ENCODE assay signal across 20 cellular contexts in genomic region chr1:230403442-230403841, GRCh38. TPM values are rescaled to one million over a fixed set of nuclear protein-coding genes. Genes with fewer than 3 reads are reported as not detected.
DNase-seq lines count a peak whose midpoint lies in the region; ATAC-seq and TF ChIP-seq lines count a peak whose summit lies in the region.
"Had no signal": no experiment of that assay in that cellular context is flagged by ENCODE, and none has a peak within 500 bp of the region (broad histone marks: within the 10 kb centered on the region; RNA-seq: fewer than 3 reads in every experiment).

No MANE protein-coding gene starts in this region.

- RAD21 ChIA-PET in HCT116 (lab: Charles Lee; ENCODE audit: low non-redundant PET in 1 of 2, low total read pairs in 2 of 2, uncharacterized antibody in 2 of 2, unreplicated experiment in 2 of 2) = no interaction called here

- H2AFZ ChIP-seq in HCT116 (ENCODE audit: low read depth, low read length, poor library complexity, severe bottlenecking) = no peak overlapping the region

- POLR2A ChIA-PET in HCT116 (lab: Charles Lee) = no interaction called here
- POLR2A ChIA-PET in WTC11 (lab: Charles Lee) = no interaction called here

- no peaks in the 10 kb centered on the region for H4K20me1 ChIP-seq in HCT116 (ENCODE audit: insufficient read depth)

- BruUV-seq in HCT116 (replicated peaks; lab: Mats Ljungman, UMichigan) = no TSS peak

- H3K36me3 ChIP-seq in GM06990 (ENCODE audit: control insufficient read depth, insufficient read depth, low read length) = no peaks in the 10 kb centered on the region
- H3K36me3 ChIP-seq in HCT116 (ENCODE audit: control insufficient read depth in 1 of 2, insufficient read depth in 2 of 2, low read length in 2 of 2) = no peaks in the 10 kb centered on the region

- H3K4me3 ChIP-seq in GM06990 (replicated peaks; ENCODE audit: low read depth, low read length) = no peak overlapping the region
- no peak overlapping the region for H3K4me3 ChIP-seq in HCT116 (replicated peaks in 1 of 2; ENCODE audit: low read depth in 1 of 2, low read length in 2 of 2)
- H3K4me3 ChIP-seq: SK-N-MC had no signal

- 0 out of 2 replicates have a peak, but pooled peaks have one; percentile 11 for TF ChIP-seq RAD21 in HCT116 (IDR thresholded peaks at IDR 0.05; ENCODE audit: low read depth)

- CTCF ChIA-PET in HCT116 (lab: Charles Lee) (no interaction called here), WTC11 (lab: Charles Lee) (interaction anchor here (0.6 to 2.3 kb wide), 15 partner anchors 9 to 179 kb away, joined by 3 to 10 read pairs (median 3); no protein-coding TSS in a partner anchor)

- H3K27ac Mint-ChIP-seq in WTC11 = no peak overlapping the region
- H3K27ac Mint-ChIP-seq: B cell, T-helper 17 cell had no signal

- no peaks in the 10 kb centered on the region for H3K4me1 ChIP-seq in HCT116 (ENCODE audit: control insufficient read depth in 1 of 2, insufficient read depth in 2 of 2, low read length in 2 of 2)

- no peaks in the 10 kb centered on the region for H3K27me3 Mint-ChIP-seq in WTC11 (ENCODE audit: low read depth)

- no peak overlapping the region for H3K9ac ChIP-seq in HCT116 (ENCODE audit: low read length)

- peak; percentile 8 for TF ChIP-seq CTCF in GM06990 (IDR thresholded peaks at IDR 0.05; ENCODE audit: insufficient read depth, low read length, poor library complexity, severe bottlenecking)
- no peak for TF ChIP-seq CTCF in HCT116 (IDR thresholded peaks at IDR 0.05 in 2 of 3, conservative IDR thresholded peaks at IDR 0.05 in 1 of 3; ENCODE audit: borderline replicate concordance in 1 of 3, insufficient read depth in 1 of 3, low read depth in 2 of 3, low read length in 2 of 3)
- peak; percentile 24; the same call in 1 of the 2 replicates for TF ChIP-seq CTCF in WTC11 (IDR thresholded peaks at IDR 0.05)

- no peak overlapping the region for H3K27ac ChIP-seq in HCT116 (ENCODE audit: low read depth, low read length)
- H3K27ac ChIP-seq: SK-N-MC had no signal

- peaks cover 36% of the 10 kb centered on the region for H3K4me1 Mint-ChIP-seq in WTC11
- H3K4me1 Mint-ChIP-seq: B cell, CD14-positive monocyte had no signal

- peaks cover 5% of the 10 kb centered on the region for H3K36me3 Mint-ChIP-seq in WTC11
- H3K36me3 Mint-ChIP-seq: CD14-positive monocyte had no signal

- DNase-seq in GM06990 (ENCODE audit: extremely low read depth, insufficient read length) = no peak
- DNase-seq in HCT116 (ENCODE audit: low read depth, low spot score) = no peak
- DNase-seq in WTC11 (ENCODE audit: low spot score) = peak; percentile 61
- peak; percentile 56 for DNase-seq in iPS-NIHi11 (ENCODE audit: low spot score)
- DNase-seq in activated CD4-positive, alpha-beta T cell treated with anti-CD3 and anti-CD28 coated beads for 1 hour = no peak
- DNase-seq: EL, NCI-H1105, NCI-H2029 treated with DMSO at 0.1 percent for 48 hours, NCI-H226, NCI-H524, NCI-H82, OCI-M1, SHP77, SW 1271, T-helper 17 cell had no signal

- no peak overlapping the region for H3K4me2 ChIP-seq in HCT116 (ENCODE audit: low read length)

- H3K79me2 ChIP-seq in HCT116 (ENCODE audit: insufficient read depth, low read length) = no peaks in the 10 kb centered on the region

- no peaks in the 10 kb centered on the region for H3K9me2 ChIP-seq in HCT116 (ENCODE audit: insufficient read depth)

- H3K9me3 ChIP-seq in HCT116 (ENCODE audit: control insufficient read depth in 1 of 2, insufficient read depth in 1 of 2, low read depth in 1 of 2, low read length in 2 of 2) = no peaks in the 10 kb centered on the region

- intact Hi-C loops in HCT116 (cut with micrococcal nuclease) = no loop called here

- peaks cover 4% of the 10 kb centered on the region; the same call in 1 of the 2 replicates for H3K9me3 Mint-ChIP-seq in WTC11

- ATAC-seq in HCT116 (no peak), WTC11 (peak; percentile 73), GM21381 (IDR thresholded peaks at IDR 0.05; ENCODE audit: unreplicated experiment) (no peak), GM21515 (IDR thresholded peaks at IDR 0.05; ENCODE audit: unreplicated experiment) (no peak)
- ATAC-seq: T-helper 17 cell had no signal

- H3K27me3 ChIP-seq in GM06990 (replicated peaks; ENCODE audit: control insufficient read depth, insufficient read depth, low read length) (no peaks in the 10 kb centered on the region), HCT116 (ENCODE audit: insufficient read depth, low read length) (no peaks in the 10 kb centered on the region)

- no peak for TF ChIP-seq POLR2A in HCT116 (IDR thresholded peaks at IDR 0.05; ENCODE audit: borderline replicate concordance, extremely low read depth, insufficient read depth, insufficient read length)

- H3K4me3 Mint-ChIP-seq in WTC11 = no peak overlapping the region
- H3K4me3 Mint-ChIP-seq: B cell, CD14-positive monocyte, T-helper 17 cell had no signal

TF ChIP-seq in HCT116, 20 proteins besides CTCF, POLR2A, EP300 and RAD21 (continues in another document):
- no peak for TF ChIP-seq FOSL1 (IDR thresholded peaks at IDR 0.05; ENCODE audit: low read depth)
- TF ChIP-seq CBX3 (IDR thresholded peaks at IDR 0.05; ENCODE audit: low read depth) = no peak
- TF ChIP-seq REST (IDR thresholded peaks at IDR 0.05; ENCODE audit: low read depth) = no peak
- TF ChIP-seq SIN3A (IDR thresholded peaks at IDR 0.05; ENCODE audit: low read depth) = no peak
- no peak for TF ChIP-seq YY1 (IDR thresholded peaks at IDR 0.05; ENCODE audit: extremely low read depth, insufficient replicate concordance, low read depth, low read length)
- TF ChIP-seq EZH2phosphoT487 (IDR thresholded peaks at IDR 0.05; ENCODE audit: borderline replicate concordance) = no peak
- TF ChIP-seq JUND (IDR thresholded peaks at IDR 0.05) = no peak
- no peak for TF ChIP-seq SP1 (IDR thresholded peaks at IDR 0.05; ENCODE audit: low read depth)
- TF ChIP-seq TCF7L2 (IDR thresholded peaks at IDR 0.05; ENCODE audit: borderline replicate concordance, extremely low read depth, insufficient read depth, insufficient read length) = no peak

TF ChIP-seq in WTC11, 78 proteins besides CTCF, POLR2A, EP300 and RAD21:
- TF ChIP-seq ATF3 (CRISPR knock-in tag; conservative IDR thresholded peaks at IDR 0.05) = no peak
- TF ChIP-seq NFYB (CRISPR knock-in tag; conservative IDR thresholded peaks at IDR 0.05; ENCODE audit: low read depth) = no peak
- no peak for TF ChIP-seq HMGA2 (CRISPR knock-in tag; IDR thresholded peaks at IDR 0.05)
- TF ChIP-seq ARID4B (CRISPR knock-in tag; IDR thresholded peaks at IDR 0.05; ENCODE audit: borderline replicate concordance) = no peak
- TF ChIP-seq MLX (CRISPR knock-in tag; IDR thresholded peaks at IDR 0.05) = no peak
- no peak for TF ChIP-seq CBFB (CRISPR knock-in tag; IDR thresholded peaks at IDR 0.05; ENCODE audit: low read depth)

RNA-seq across cellular contexts. Expression of gene PGBD5, which starts 22.7 kb away (rescaled TPM):
- total RNA-seq in HCT116 (2021; ENCODE audit: unreplicated experiment) (0.27 TPM), WTC11 (2021) (16.7 to 23.8 TPM (median 18.9 TPM) in 3 replicates)
- polyA plus RNA-seq in HCT116 (2012) = 0.07 and 0.11 TPM in 2 replicates
- total RNA-seq: B cell, T-helper 17 cell had no signal
- polyA plus RNA-seq: CD14-positive monocyte had no signal

Comparison
In these comparisons a context has a peak if more than half of its experiments do, and no peak if none do; other contexts are left out.
1. DNase-seq: peak in WTC11 (single experiment) and iPS-NIHi11 (single experiment); none in GM06990 (single experiment), HCT116 (single experiment) and activated CD4-positive, alpha-beta T cell treated with anti-CD3 and anti-CD28 coated beads for 1 hour (single experiment).
2. CTCF ChIP-seq: peak in GM06990 (single experiment) and WTC11 (single experiment); none in HCT116 (0 of 3).
3. RNA of gene PGBD5, which starts 22.7 kb away (total RNA-seq): 16.7 to 23.8 TPM in WTC11; 0.27 TPM in HCT116 (single experiment); every median in the first group is over 10 times any median in the second.